Comparison of ENCODE assay signal across 8 cellular contexts in genomic region chr9:127742435-127743088, GRCh38. TPM values are rescaled to one million over a fixed set of nuclear protein-coding genes. Genes with fewer than 3 reads are reported as not detected.
DNase-seq lines count a peak whose midpoint lies in the region; ATAC-seq, FAIRE-seq and TF ChIP-seq lines count a peak whose summit lies in the region.

No MANE protein-coding gene starts in this region.

- H3K9me3 ChIP-seq in neuron (ENCODE audit: low read length), result no peaks in the 10 kb centered on the region

- peaks cover 14% of the 10 kb centered on the region for H3K4me1 ChIP-seq in neuron (ENCODE audit: insufficient read depth, low read length)

- H3K27me3 ChIP-seq in neuron (ENCODE audit: insufficient read depth, low read length), result no peaks in the 10 kb centered on the region

- DNase-seq in DMS 273 treated with DMSO at 0.1 percent for 48 hours (lab: John Stamatoyannopoulos, UW) (peak; percentile 82), NCI-H2029 (lab: John Stamatoyannopoulos, UW) (peak; percentile 77), epidermal melanocyte (ENCODE audit: insufficient read length, low spot score) (peak; percentile 86), GM12892 (ENCODE audit: insufficient read length) (no peak), RPMI8226 (no peak), hepatic stellate cell (ENCODE audit: low spot score) (no peak)

- ATAC-seq in GM21786 (IDR thresholded peaks at IDR 0.05; ENCODE audit: unreplicated experiment), result no peak

- no peak for TF ChIP-seq POLR2A in GM12892 (IDR thresholded peaks at IDR 0.05; ENCODE audit: low read depth, low read length)

- H3K4me3 ChIP-seq in neuron (ENCODE audit: low read length), result peak overlapping the region; percentile 38

- FAIRE-seq in GM12892 (lab: Jason Lieb, UNC), result no peak

- H2AFZ ChIP-seq in neuron (ENCODE audit: low read depth, low read length), result peak overlapping the region; percentile 28

- H3K36me3 ChIP-seq in neuron (ENCODE audit: insufficient read depth, low read length), result no peaks in the 10 kb centered on the region

RNA-seq across cellular contexts. Expression of gene TOR2A, which starts 7.5 kb away (rescaled TPM):
- polyA plus RNA-seq in GM12892 (2012; ENCODE audit: missing spikeins), result 4.7 TPM

RNA-seq across cellular contexts. Expression of gene TTC16, which starts 26.7 kb away (rescaled TPM):
- polyA plus RNA-seq in GM12892 (2012; ENCODE audit: missing spikeins), result not detected

RNA-seq across cellular contexts. Expression of gene PTRH1, which starts 27.1 kb away (rescaled TPM):
- polyA plus RNA-seq in GM12892 (2012; ENCODE audit: missing spikeins), result 1.7 TPM

RNA-seq across cellular contexts. Expression of gene CFAP157, which starts 35.8 kb away (rescaled TPM):
- polyA plus RNA-seq in GM12892 (2012; ENCODE audit: missing spikeins), result 0.25 TPM

RNA-seq across cellular contexts. Expression of gene SH2D3C, which starts 35.9 kb away (rescaled TPM):
- 6.4 TPM for polyA plus RNA-seq in GM12892 (2012; ENCODE audit: missing spikeins)

Comparison
In these comparisons a context has a peak if more than half of its experiments do, and no peak if none do; other contexts are left out.
1. DNase-seq: peak in DMS 273 treated with DMSO at 0.1 percent for 48 hours (single experiment), NCI-H2029 (single experiment) and epidermal melanocyte (single experiment); none in GM12892 (single experiment), RPMI8226 (single experiment) and hepatic stellate cell (single experiment).